Comparison of ENCODE assay signal across 17 cellular contexts in genomic region chr22:43291381-43291780, GRCh38. TPM values are rescaled to one million over a fixed set of nuclear protein-coding genes. Genes with fewer than 3 reads are reported as not detected.
"Had no signal": no experiment of that assay in that cellular context is flagged by ENCODE, and none has a peak within 500 bp of the region (broad histone marks: within the 10 kb centered on the region; RNA-seq: fewer than 3 reads in every experiment).

No MANE protein-coding gene starts in this region.

- ATAC-seq: SK-N-SH treated with all-trans-retinoic acid at 6 μM for 48 hours had no signal

- H3K27me3 ChIP-seq: MG63 had no signal

- DNase-seq: IMR-90, Karpas-422, KG1, NCI-H1092, NCI-H1105 treated with DMSO at 0.1 percent for 48 hours, NCI-H1417 treated with DMSO at 0.1 percent for 48 hours, NCI-H146, NCI-H1694 treated with DMSO at 0.1 percent for 48 hours, NCI-H1930, NCI-H2081 treated with DMSO at 0.1 percent for 48 hours, NCI-H226, NCI-H510A, NCI-H524 treated with DMSO at 0.1 percent for 48 hours, Right ventricle myocardium superior, RPMI8226 had no signal

- H3K36me3 ChIP-seq: MG63 had no signal

- H3K9me3 ChIP-seq: MG63 had no signal

- H3K4me3 ChIP-seq: MG63 had no signal

RNA-seq across cellular contexts. Expression of gene SCUBE1, which starts 51.8 kb away (rescaled TPM):
- total RNA-seq: IMR-90 had no signal
